Comparison of ENCODE assay signal across 25 cellular contexts in genomic region chr20:49171928-49172327, GRCh38. TPM values are rescaled to one million over a fixed set of nuclear protein-coding genes. Genes with fewer than 3 reads are reported as not detected.
DNase-seq lines count a peak whose midpoint lies in the region; ATAC-seq, FAIRE-seq and TF ChIP-seq lines count a peak whose summit lies in the region.
"Had no signal": no experiment of that assay in that cellular context is flagged by ENCODE, and none has a peak within 500 bp of the region (broad histone marks: within the 10 kb centered on the region; RNA-seq: fewer than 3 reads in every experiment).

No MANE protein-coding gene starts in this region.

- peak overlapping the region; percentile 35 to 74 for H3K27ac Mint-ChIP-seq in natural killer cell treated with Interleukin-12 subunit alpha and Interleukin-12 subunit beta and Interleukin-15 and Interleukin-18, amount 100 ng/mL, for 72 hours
- H3K27ac Mint-ChIP-seq: activated B cell treated with CpG ODN at 0.5 μM for 24 hours; activated naive CD4-positive, alpha-beta T cell treated with anti-CD3 and anti-CD28 coated beads, Interleukin-2, amount 50 U/mL, for 72 hours had no signal

- FAIRE-seq in GM19239 (lab: Jason Lieb, UNC): peak; percentile 49
- FAIRE-seq: bronchial epithelial cell, islet of Langerhans had no signal

- no peaks in the 10 kb centered on the region for H3K9me3 ChIP-seq in hepatocyte (ENCODE audit: low read depth)
- H3K9me3 ChIP-seq: BLaER1 treated with 17β-estradiol and CSF1 and Interleukin-3, amounts not matched to agents 10 nM and 100 nM; Caco-2; gastroesophageal sphincter; Peyer's patch; stomach had no signal

- peaks cover 27 to 28% of the 10 kb centered on the region in 2 donors for H3K4me1 Mint-ChIP-seq in natural killer cell treated with Interleukin-12 subunit alpha and Interleukin-12 subunit beta and Interleukin-15 and Interleukin-18, amount 100 ng/mL, for 72 hours (ENCODE audit: low read depth in 2 of 2)

- H3K4me1 ChIP-seq in hepatocyte (ENCODE audit: insufficient read depth): peaks cover 8% of the 10 kb centered on the region
- H3K4me1 ChIP-seq: Caco-2 had no signal

- peaks cover 9% of the 10 kb centered on the region for H3K36me3 Mint-ChIP-seq in natural killer cell treated with Interleukin-12 subunit alpha and Interleukin-12 subunit beta and Interleukin-15 and Interleukin-18, amount 100 ng/mL, for 72 hours

- H3K4me3 Mint-ChIP-seq in natural killer cell treated with Interleukin-12 subunit alpha and Interleukin-12 subunit beta and Interleukin-15 and Interleukin-18, amount 100 ng/mL, for 72 hours: no peak overlapping the region
- H3K4me3 Mint-ChIP-seq: activated B cell treated with CpG ODN at 0.5 μM for 24 hours; naive thymus-derived CD4-positive, alpha-beta T cell had no signal

- H3K9me2 ChIP-seq in hepatocyte (replicated peaks; ENCODE audit: insufficient read depth): no peaks in the 10 kb centered on the region

- no peaks in the 10 kb centered on the region for H3K27me3 Mint-ChIP-seq in natural killer cell treated with Interleukin-12 subunit alpha and Interleukin-12 subunit beta and Interleukin-15 and Interleukin-18, amount 100 ng/mL, for 72 hours
- H3K27me3 Mint-ChIP-seq: activated B cell treated with CpG ODN at 0.5 μM for 24 hours; naive thymus-derived CD4-positive, alpha-beta T cell had no signal

- H3K9me3 Mint-ChIP-seq in natural killer cell treated with Interleukin-12 subunit alpha and Interleukin-12 subunit beta and Interleukin-15 and Interleukin-18, amount 100 ng/mL, for 72 hours: no peaks in the 10 kb centered on the region
- H3K9me3 Mint-ChIP-seq: activated B cell treated with CpG ODN at 0.5 μM for 24 hours; activated naive CD4-positive, alpha-beta T cell treated with anti-CD3 and anti-CD28 coated beads, Interleukin-2, amount 50 U/mL, for 72 hours; naive thymus-derived CD4-positive, alpha-beta T cell had no signal

- H3K4me2 ChIP-seq in hepatocyte: no peak overlapping the region
- H3K4me2 ChIP-seq: BLaER1 treated with 17β-estradiol and CSF1 and Interleukin-3, amounts not matched to agents 10 nM and 100 nM had no signal

- peaks cover 77% of the 10 kb centered on the region for H4K20me1 ChIP-seq in hepatocyte (ENCODE audit: insufficient read depth, poor library complexity, severe bottlenecking)

- ATAC-seq in natural killer cell treated with Interleukin-12 subunit alpha and Interleukin-12 subunit beta and Interleukin-15 and Interleukin-18, amount 100 ng/mL, for 72 hours: no peak
- ATAC-seq in GM21367 (IDR thresholded peaks at IDR 0.05; ENCODE audit: unreplicated experiment): no peak
- ATAC-seq: activated naive CD4-positive, alpha-beta T cell treated with anti-CD3 and anti-CD28 coated beads, Interleukin-2, amount 50 U/mL, for 72 hours; gastroesophageal sphincter; left ventricle myocardium superior; naive thymus-derived CD4-positive, alpha-beta T cell had no signal

- DNase-seq in Ammon's horn (ENCODE audit: low spot score) (peak; percentile 72), GM19239 (ENCODE audit: insufficient read length, low spot score) (no peak), cerebellum (ENCODE audit: low spot score) (peak; percentile 9), hepatocyte (ENCODE audit: low spot score) (no peak)
- DNase-seq in natural killer cell treated with Interleukin-12 subunit alpha and Interleukin-12 subunit beta and Interleukin-15 and Interleukin-18, amount 100 ng/mL, for 72 hours (ENCODE audit: low spot score): no peak
- no peak for DNase-seq in stimulated activated CD4-positive, alpha-beta T cell treated with anti-CD3 and anti-CD28 coated beads, Interleukin-2, amount 100 ng/mL, for 24 hours
- DNase-seq: activated B cell treated with CpG ODN at 0.5 μM for 24 hours; Caco-2; cortex of kidney; left ventricle myocardium superior; naive thymus-derived CD4-positive, alpha-beta T cell; NCI-H1417 treated with DMSO at 0.1 percent for 48 hours; NCI-H2081 treated with DMSO at 0.1 percent for 48 hours; NCI-H510A treated with DMSO at 0.1 percent for 48 hours; Peyer's patch; SHP77 treated with DMSO at 0.1 percent for 48 hours; stomach; trophoblast cell had no signal

- no peaks in the 10 kb centered on the region for H3K27me3 ChIP-seq in hepatocyte
- H3K27me3 ChIP-seq: BLaER1 treated with 17β-estradiol and CSF1 and Interleukin-3, amounts not matched to agents 10 nM and 100 nM; gastroesophageal sphincter; Peyer's patch; stomach had no signal

- H3K79me2 ChIP-seq in hepatocyte: peaks cover 98% of the 10 kb centered on the region

- H2AFZ ChIP-seq in hepatocyte: no peak overlapping the region

- no peak for TF ChIP-seq CTCF in hepatocyte (IDR thresholded peaks at IDR 0.05; ENCODE audit: poor library complexity)

- no peaks in the 10 kb centered on the region for H3K36me3 ChIP-seq in hepatocyte (replicated peaks; ENCODE audit: insufficient read depth, low read depth)

- H3K27ac ChIP-seq in hepatocyte: no peak overlapping the region
- H3K27ac ChIP-seq: BLaER1 treated with 17β-estradiol and CSF1 and Interleukin-3, amounts not matched to agents 10 nM and 100 nM; gastroesophageal sphincter; Peyer's patch; skin epidermis; stomach had no signal

- H3K4me3 ChIP-seq in hepatocyte: no peak overlapping the region
- H3K4me3 ChIP-seq: BLaER1 treated with 17β-estradiol and CSF1 and Interleukin-3, amounts not matched to agents 10 nM and 100 nM; gastroesophageal sphincter; Peyer's patch; skin epidermis; stomach had no signal

RNA-seq across cellular contexts. Expression of gene STAU1, which starts 16.2 kb away (rescaled TPM):
- total RNA-seq in cerebellum: 36.0 TPM
- total RNA-seq in natural killer cell treated with Interleukin-12 subunit alpha and Interleukin-12 subunit beta and Interleukin-15 and Interleukin-18, amount 100 ng/mL, for 72 hours: 10 to 100 TPM; 77.7 to 86.4 TPM
- total RNA-seq in hepatocyte: 79.2 and 84.5 TPM in 2 replicates
- polyA plus RNA-seq in hepatocyte: 64.7 and 72.9 TPM in 2 replicates

RNA-seq across cellular contexts. Expression of gene DDX27, which starts 47.3 kb away (rescaled TPM):
- total RNA-seq in cerebellum (17.1 TPM), hepatocyte (29.1 and 30.1 TPM in 2 replicates)
- total RNA-seq in natural killer cell treated with Interleukin-12 subunit alpha and Interleukin-12 subunit beta and Interleukin-15 and Interleukin-18, amount 100 ng/mL, for 72 hours: 10 to 100 TPM; 41.4 to 60.2 TPM
- 33.9 and 37.0 TPM in 2 replicates for polyA plus RNA-seq in hepatocyte

Comparison
In these comparisons a context has a peak if more than half of its experiments do, and no peak if none do; other contexts are left out.
1. DNase-seq: peak in Ammon's horn (single experiment) and cerebellum (single experiment); none in GM19239 (single experiment), natural killer cell treated with Interleukin-12 subunit alpha and Interleukin-12 subunit beta and Interleukin-15 and Interleukin-18, amount 100 ng/mL, for 72 hours (single experiment), hepatocyte (single experiment) and stimulated activated CD4-positive, alpha-beta T cell treated with anti-CD3 and anti-CD28 coated beads, Interleukin-2, amount 100 ng/mL, for 24 hours (0 of 2).